9 cellular contexts compared by ENCODE assay signal in the genomic region with DNA sequence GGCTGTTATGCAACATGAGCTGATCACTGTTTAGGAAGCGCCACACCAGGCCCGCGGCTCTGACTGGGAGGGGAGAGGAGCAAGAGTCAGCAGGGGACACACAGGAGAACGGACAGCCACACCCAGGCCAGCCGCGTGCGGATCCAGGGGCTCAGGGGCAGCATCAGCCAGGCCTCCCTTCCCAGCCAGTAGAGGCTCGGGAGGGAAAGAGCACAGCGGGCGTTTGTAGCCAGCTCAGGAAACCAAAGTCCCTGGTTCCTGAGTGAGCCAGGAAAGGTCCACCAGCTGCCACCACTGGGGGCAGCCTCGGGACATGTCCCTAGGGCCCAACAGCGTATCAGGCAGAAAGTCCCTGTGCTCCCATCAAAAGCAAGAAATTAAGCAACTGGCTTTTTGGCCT.
DNase-seq lines count a peak whose midpoint lies in the region; TF ChIP-seq lines count a peak whose summit lies in the region.
"Had no signal": no experiment of that assay in that cellular context is flagged by ENCODE, and none has a peak within 500 bp of the region (broad histone marks: within the 10 kb centered on the region; RNA-seq: fewer than 3 reads in every experiment).

No MANE protein-coding gene starts in this region.

- H3K36me3 Mint-ChIP-seq in CD4-positive, alpha-beta memory T cell = peaks cover 1 to 5% of the 10 kb centered on the region in 2 donors
- no peaks in the 10 kb centered on the region for H3K36me3 Mint-ChIP-seq in activated CD4-positive, alpha-beta memory T cell treated with anti-CD3 and anti-CD28 coated beads, Interleukin-2, amount 10 ng/mL, durations not matched to agents 7 days and 5 days (ENCODE audit: low read depth)

- no peak overlapping the region for H3K4me3 ChIP-seq in GM12875 (ENCODE audit: low read depth, low read length)
- H3K4me3 ChIP-seq in fibroblast of mammary gland (ENCODE audit: control insufficient read depth, low read depth, low read length) = no peak overlapping the region
- H3K4me3 ChIP-seq in parathyroid adenoma (ENCODE audit: low read depth, low read length) = no peak overlapping the region
- no peak overlapping the region for H3K4me3 ChIP-seq in CD4-positive, alpha-beta memory T cell (ENCODE audit: low read length in 2 of 2)

- no peak overlapping the region for H3K9ac ChIP-seq in parathyroid adenoma

- H3K27ac ChIP-seq in parathyroid adenoma = no peak overlapping the region
- H3K27ac ChIP-seq in CD4-positive, alpha-beta memory T cell (ENCODE audit: low read depth, low read length) = no peak overlapping the region

- H3K79me2 ChIP-seq in parathyroid adenoma = no peaks in the 10 kb centered on the region

- TF ChIP-seq CTCF in GM12875 (IDR thresholded peaks at IDR 0.05; ENCODE audit: borderline replicate concordance, insufficient read depth, low read depth, low read length) (peak; percentile 69), fibroblast of mammary gland (conservative IDR thresholded peaks at IDR 0.05; ENCODE audit: control insufficient read depth, insufficient read depth, low read depth, low read length) (peak; percentile 60), parathyroid adenoma (IDR thresholded peaks at IDR 0.05) (peak; percentile 18)

- no peaks in the 10 kb centered on the region for H3K9me3 Mint-ChIP-seq in CD4-positive, alpha-beta memory T cell
- H3K9me3 Mint-ChIP-seq in activated CD4-positive, alpha-beta memory T cell treated with anti-CD3 and anti-CD28 coated beads, Interleukin-2, amount 10 ng/mL, durations not matched to agents 7 days and 5 days = no peaks in the 10 kb centered on the region
- H3K9me3 Mint-ChIP-seq: T-helper 1 cell treated with Interleukin-12 subunit alpha and Interleukin-12 subunit beta and Interleukin-4 antibody, amounts not matched to agents 30 μg/mL and 1 μg/mL, for 36 hours had no signal

- H3K4me3 Mint-ChIP-seq in CD4-positive, alpha-beta memory T cell = no peak overlapping the region
- H3K4me3 Mint-ChIP-seq in activated CD4-positive, alpha-beta memory T cell treated with anti-CD3 and anti-CD28 coated beads, Interleukin-2, amount 10 ng/mL, durations not matched to agents 7 days and 5 days = no peak overlapping the region
- H3K4me3 Mint-ChIP-seq: T-helper 1 cell treated with Interleukin-12 subunit alpha and Interleukin-12 subunit beta and Interleukin-4 antibody, amounts not matched to agents 30 μg/mL and 1 μg/mL, for 36 hours had no signal

- no peak overlapping the region for H3K4me2 ChIP-seq in parathyroid adenoma (ENCODE audit: low read length)

- no peak overlapping the region for H3K27ac Mint-ChIP-seq in CD4-positive, alpha-beta memory T cell
- H3K27ac Mint-ChIP-seq in activated CD4-positive, alpha-beta memory T cell treated with anti-CD3 and anti-CD28 coated beads, Interleukin-2, amount 10 ng/mL, durations not matched to agents 7 days and 5 days = no peak overlapping the region
- H3K27ac Mint-ChIP-seq: T-helper 1 cell treated with Interleukin-12 subunit alpha and Interleukin-12 subunit beta and Interleukin-4 antibody, amounts not matched to agents 30 μg/mL and 1 μg/mL, for 36 hours had no signal

- H3K4me1 Mint-ChIP-seq in CD4-positive, alpha-beta memory T cell = peaks cover 0 to 5% (median 2%) of the 10 kb centered on the region in 4 donors
- H3K4me1 Mint-ChIP-seq in activated CD4-positive, alpha-beta memory T cell treated with anti-CD3 and anti-CD28 coated beads, Interleukin-2, amount 10 ng/mL, durations not matched to agents 7 days and 5 days = peaks cover 3% of the 10 kb centered on the region

- H3K27me3 ChIP-seq in parathyroid adenoma (ENCODE audit: control insufficient read depth, insufficient read depth, low read length) = no peaks in the 10 kb centered on the region
- no peaks in the 10 kb centered on the region for H3K27me3 ChIP-seq in CD4-positive, alpha-beta memory T cell (ENCODE audit: insufficient read depth, low read length)

- CTCF ChIA-PET in CD4-positive, alpha-beta memory T cell (lab: Charles Lee; ENCODE audit: partially characterized antibody) = no interaction called here
- CTCF ChIA-PET in activated CD4-positive, alpha-beta memory T cell treated with anti-CD3 and anti-CD28 coated beads, Interleukin-2, amount 10 ng/mL, durations not matched to agents 7 days and 5 days (lab: Charles Lee) = interaction anchor here (1.0 kb wide), 1 partner anchor 16 kb away, joined by 3 read pairs; no protein-coding TSS in a partner anchor

- H3K36me3 ChIP-seq in parathyroid adenoma (ENCODE audit: control insufficient read depth, insufficient read depth, low read length) = no peaks in the 10 kb centered on the region
- H3K36me3 ChIP-seq in CD4-positive, alpha-beta memory T cell (ENCODE audit: insufficient read depth, low read length) = no peaks in the 10 kb centered on the region

- H3K4me1 ChIP-seq in parathyroid adenoma = no peaks in the 10 kb centered on the region
- no peaks in the 10 kb centered on the region for H3K4me1 ChIP-seq in CD4-positive, alpha-beta memory T cell (ENCODE audit: insufficient read depth, low read length)

- POLR2A ChIA-PET in CD4-positive, alpha-beta memory T cell (lab: Charles Lee; ENCODE audit: partially characterized antibody) = no interaction called here
- POLR2A ChIA-PET in activated CD4-positive, alpha-beta memory T cell treated with anti-CD3 and anti-CD28 coated beads, Interleukin-2, amount 10 ng/mL, durations not matched to agents 7 days and 5 days (lab: Charles Lee) = no interaction called here

- no peaks in the 10 kb centered on the region for H3K9me3 ChIP-seq in parathyroid adenoma (ENCODE audit: control insufficient read depth, low read length)
- H3K9me3 ChIP-seq in CD4-positive, alpha-beta memory T cell (ENCODE audit: control insufficient read depth in 1 of 2, low read length in 2 of 2) = no peaks in the 10 kb centered on the region

- intact Hi-C loops in CD4-positive, alpha-beta memory T cell (cut with micrococcal nuclease) = no loop called here

- H2AFZ ChIP-seq in parathyroid adenoma = no peak overlapping the region

- no peaks in the 10 kb centered on the region for H3K27me3 Mint-ChIP-seq in CD4-positive, alpha-beta memory T cell
- H3K27me3 Mint-ChIP-seq in activated CD4-positive, alpha-beta memory T cell treated with anti-CD3 and anti-CD28 coated beads, Interleukin-2, amount 10 ng/mL, durations not matched to agents 7 days and 5 days = no peaks in the 10 kb centered on the region

- DNase-seq in NCI-H69 (lab: John Stamatoyannopoulos, UW) (peak; percentile 58), fibroblast of mammary gland (ENCODE audit: low read depth) (peak; percentile 52), inferior parietal cortex (ENCODE audit: extremely low spot score) (no peak)
- DNase-seq in CD4-positive, alpha-beta memory T cell = no peak
- no peak for DNase-seq in activated CD4-positive, alpha-beta memory T cell treated with anti-CD3 and anti-CD28 coated beads, Interleukin-2, amount 10 ng/mL, durations not matched to agents 7 days and 5 days
- DNase-seq in stimulated activated naive CD4-positive, alpha-beta T cell treated with Interleukin-2 at 50 U/mL for 16 hours (lab: John Stamatoyannopoulos, UW) = no peak

Comparison
In these comparisons a context has a peak if more than half of its experiments do, and no peak if none do; other contexts are left out.
1. CTCF ChIP-seq: peak in every context shown above with its lines; median percentile 69 in GM12875; 60 in fibroblast of mammary gland; 18 in parathyroid adenoma.
2. DNase-seq: peak in NCI-H69 (single experiment) and fibroblast of mammary gland (single experiment); none in CD4-positive, alpha-beta memory T cell (0 of 5), activated CD4-positive, alpha-beta memory T cell treated with anti-CD3 and anti-CD28 coated beads, Interleukin-2, amount 10 ng/mL, durations not matched to agents 7 days and 5 days (single experiment), inferior parietal cortex (single experiment) and stimulated activated naive CD4-positive, alpha-beta T cell treated with Interleukin-2 at 50 U/mL for 16 hours (single experiment).